Comparison of ENCODE assay signal across 25 cellular contexts in genomic region chr2:237194906-237195305, GRCh38.
DNase-seq lines count a peak whose midpoint lies in the region; ATAC-seq and TF ChIP-seq lines count a peak whose summit lies in the region.
"Had no signal": no experiment of that assay in that cellular context is flagged by ENCODE, and none has a peak within 500 bp of the region (broad histone marks: within the 10 kb centered on the region; RNA-seq: fewer than 3 reads in every experiment).

No MANE protein-coding gene starts in this region.

- POLR2A ChIA-PET in Panc1 (lab: Charles Lee) = no interaction called here

- H3K9me3 ChIP-seq in Panc1 (ENCODE audit: control insufficient read depth, insufficient read depth, low read depth, low read length) (no peaks in the 10 kb centered on the region; the same call in 1 of the 2 replicates), vagina (no peaks in the 10 kb centered on the region)

- TF ChIP-seq POLR2A in vagina (IDR thresholded peaks at IDR 0.05) = no peak

- H3K4me1 Mint-ChIP-seq in mesothelial cell of epicardium (peaks cover 63% of the 10 kb centered on the region), osteocyte (ENCODE audit: unreplicated experiment) (peaks cover 62% of the 10 kb centered on the region)
- H3K4me1 Mint-ChIP-seq: B cell had no signal

- TF ChIP-seq CTCF in Panc1 (IDR thresholded peaks at IDR 0.05) (no peak), mesothelial cell of epicardium (IDR thresholded peaks at IDR 0.05; ENCODE audit: unreplicated experiment) (no peak), osteocyte (IDR thresholded peaks at IDR 0.05) (no peak), vagina (IDR thresholded peaks at IDR 0.05) (no peak)

- ATAC-seq in Panc1 (no peak), HG03457 (IDR thresholded peaks at IDR 0.05; ENCODE audit: unreplicated experiment) (no peak)
- ATAC-seq: CD8-positive, alpha-beta T cell; GM12878; HCT116 had no signal

- no peak overlapping the region for H3K4me3 Mint-ChIP-seq in mesothelial cell of epicardium
- H3K4me3 Mint-ChIP-seq in osteocyte (ENCODE audit: unreplicated experiment) = no peak overlapping the region
- H3K4me3 Mint-ChIP-seq: B cell; CD8-positive, alpha-beta T cell had no signal

- intact Hi-C loops in Panc1 (cut with micrococcal nuclease; ENCODE audit: unreplicated experiment) = no loop called here
- intact Hi-C loops in vagina (cut with DNase I) = loop anchor here (10.0 kb wide), 1 partner anchor 120 kb away; no protein-coding TSS in a partner anchor

- H3K27me3 ChIP-seq in Panc1 (ENCODE audit: control insufficient read depth, insufficient read depth, low read length) (no peaks in the 10 kb centered on the region), vagina (no peaks in the 10 kb centered on the region)

- no peaks in the 10 kb centered on the region for H3K27me3 Mint-ChIP-seq in mesothelial cell of epicardium (ENCODE audit: low read depth)
- H3K27me3 Mint-ChIP-seq in osteocyte (ENCODE audit: unreplicated experiment) = no peaks in the 10 kb centered on the region

- no peak for DNase-seq in Panc1 (ENCODE audit: low read depth, low spot score)
- no peak for DNase-seq in mesothelial cell of epicardium (ENCODE audit: low spot score in 2 of 2, unreplicated experiment in 2 of 2)
- DNase-seq in osteocyte (ENCODE audit: extremely low spot score, unreplicated experiment) = no peak
- peak in 1 of 2 donors; percentile 76 for DNase-seq in vagina (ENCODE audit: extremely low spot score in 2 of 2)
- no peak for DNase-seq in foreskin melanocyte
- DNase-seq in NCI-H187 (lab: John Stamatoyannopoulos, UW) = no peak
- DNase-seq: CD8-positive, alpha-beta T cell; DMS 273 treated with DMSO at 0.1 percent for 48 hours; DMS79; EL; GDM1; Karpas-422; NCI-H1092 treated with DMSO at 0.1 percent for 48 hours; NCI-H1436; NCI-H2029; NCI-H446 treated with DMSO at 0.1 percent for 48 hours; NCI-H526; PC-9; SHP77 had no signal

- CTCF ChIA-PET in Panc1 (lab: Charles Lee) = no interaction called here

- BruUV-seq in Panc1 (replicated peaks; lab: Mats Ljungman, UMichigan) = no TSS peak

- H3K4me1 ChIP-seq in Panc1 (ENCODE audit: control insufficient read depth, insufficient read depth, low read length) (peaks cover 24% of the 10 kb centered on the region), vagina (peaks cover 26% of the 10 kb centered on the region)

- in situ Hi-C loops in Panc1 (cut with HindIII; ENCODE audit: low pct_unique_long_range_greater_than_20kb, low sequenced_read_pairs) = no loop called here

- no peaks in the 10 kb centered on the region for H3K36me3 ChIP-seq in Panc1 (ENCODE audit: control insufficient read depth, insufficient read depth, low read length)
- no peaks in the 10 kb centered on the region for H3K36me3 ChIP-seq in vagina

- no peaks in the 10 kb centered on the region for H3K36me3 Mint-ChIP-seq in mesothelial cell of epicardium
- no peaks in the 10 kb centered on the region for H3K36me3 Mint-ChIP-seq in osteocyte (ENCODE audit: unreplicated experiment)
- H3K36me3 Mint-ChIP-seq: CD8-positive, alpha-beta T cell had no signal

- H3K27ac Mint-ChIP-seq in mesothelial cell of epicardium (peak overlapping the region; percentile 67), osteocyte (ENCODE audit: unreplicated experiment) (peak overlapping the region; percentile 86)
- H3K27ac Mint-ChIP-seq: B cell; CD8-positive, alpha-beta T cell had no signal

- H3K4me3 ChIP-seq in Panc1 (ENCODE audit: low read depth in 2 of 2, low read length in 2 of 2) (no peak overlapping the region), vagina (no peak overlapping the region)
- H3K4me3 ChIP-seq: GM12878, PC-9 had no signal

- peaks cover under 1% of the 10 kb centered on the region for H3K9me3 Mint-ChIP-seq in mesothelial cell of epicardium
- H3K9me3 Mint-ChIP-seq in osteocyte (ENCODE audit: unreplicated experiment) = no peaks in the 10 kb centered on the region
- H3K9me3 Mint-ChIP-seq: CD8-positive, alpha-beta T cell had no signal

- H3K27ac ChIP-seq in Panc1 (ENCODE audit: low read length) = peak overlapping the region; percentile 70
- peak overlapping the region; percentile 79 for H3K27ac ChIP-seq in vagina
- H3K27ac ChIP-seq: C4-2B, PC-9, RWPE1 had no signal
